1 cellular context compared by ENCODE assay signal in genomic region chr9:85004818-85005413, GRCh38.
TF ChIP-seq lines count a peak whose summit lies in the region.

No MANE protein-coding gene starts in this region.

TF ChIP-seq in GM23338, 12 proteins besides CTCF, POLR2A, EP300 and RAD21 (continued from another document):
- no peak for TF ChIP-seq ZNF462 (CRISPR knock-in tag; IDR thresholded peaks at IDR 0.05)
- no peak for TF ChIP-seq JUNB (IDR thresholded peaks at IDR 0.05; ENCODE audit: unreplicated experiment)
- no peak for TF ChIP-seq STAT1 (IDR thresholded peaks at IDR 0.05; ENCODE audit: unreplicated experiment)
- no peak for TF ChIP-seq EZH2 (IDR thresholded peaks at IDR 0.05; ENCODE audit: low read depth, unreplicated experiment)
- TF ChIP-seq POLR2AphosphoS5 (IDR thresholded peaks at IDR 0.05; ENCODE audit: low read depth), result no peak
- TF ChIP-seq EZH2phosphoT487 (IDR thresholded peaks at IDR 0.05; ENCODE audit: unreplicated experiment), result no peak
- TF ChIP-seq ETS1 (IDR thresholded peaks at IDR 0.05), result no peak
- TF ChIP-seq NANOG (IDR thresholded peaks at IDR 0.05; ENCODE audit: borderline replicate concordance), result no peak
- TF ChIP-seq ZNF331 (CRISPR knock-in tag; IDR thresholded peaks at IDR 0.05; ENCODE audit: low read depth), result no peak
- no peak for TF ChIP-seq CREB1 (CRISPR knock-in tag; IDR thresholded peaks at IDR 0.05; ENCODE audit: low read depth)
